In the genomic region with DNA sequence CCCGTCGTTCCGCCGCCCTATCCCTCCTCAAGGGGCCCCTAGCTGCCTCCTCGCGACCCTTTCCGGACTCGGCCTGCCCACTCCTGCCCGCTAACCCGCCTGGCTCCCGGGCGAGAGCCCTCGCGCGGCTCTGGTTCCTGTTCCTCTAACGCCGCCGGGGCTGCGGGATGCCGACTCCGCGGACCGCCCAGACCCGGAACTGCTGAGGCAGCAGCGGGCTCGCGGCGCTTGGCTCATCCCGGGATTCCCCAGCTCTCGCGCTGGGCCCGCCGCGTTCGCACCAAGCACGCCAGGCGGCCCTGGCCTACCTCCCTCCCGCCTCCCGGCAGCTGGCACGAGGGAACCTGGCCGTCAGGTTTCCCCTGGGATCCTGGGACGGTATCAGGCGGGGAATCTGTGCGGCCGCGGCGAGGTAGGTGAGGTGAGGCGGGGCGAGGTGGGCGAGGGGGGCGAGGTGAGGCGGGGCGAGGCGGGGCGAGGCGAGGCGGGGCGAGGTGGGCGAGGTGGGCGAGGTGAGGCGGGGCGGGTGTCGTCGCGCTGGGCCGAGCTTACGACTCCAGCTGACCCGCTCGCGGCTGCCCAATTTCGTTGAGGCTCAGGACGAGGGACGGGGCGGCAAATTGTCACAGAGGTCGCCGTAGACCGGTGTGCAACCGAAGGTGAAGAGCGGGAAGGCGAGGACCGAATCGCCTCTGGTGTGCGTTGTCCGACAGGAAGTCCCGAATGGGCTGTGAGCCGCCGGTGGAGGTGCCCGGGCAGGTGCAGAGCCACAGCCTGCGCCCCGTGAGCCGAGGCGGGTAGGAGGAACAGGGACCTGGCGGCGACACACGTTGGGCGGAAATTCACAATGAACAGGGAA, we compare ENCODE assay signal across 8 cellular contexts. TPM values are rescaled to one million over a fixed set of nuclear protein-coding genes. Genes with fewer than 3 reads are reported as not detected.
DNase-seq lines count a peak whose midpoint lies in the region; ATAC-seq and TF ChIP-seq lines count a peak whose summit lies in the region.

CCDC122 (minus strand) TSS at position 418 of the 859 bp plus-strand sequence. CDS start 10,364 bp downstream, outside the sequence.
LACC1 (plus strand) TSS at position 582 of the 859 bp plus-strand sequence. CDS start 1,082 bp downstream, outside the sequence.

- peak within 1 kb of the TSS; percentile 79 to 100 (median 90) for H3K27ac Mint-ChIP-seq in CD8-positive, alpha-beta memory T cell

- H3K4me3 Mint-ChIP-seq in CD8-positive, alpha-beta memory T cell = peak within 1 kb of the TSS; percentile 86 to 98 (median 91)

- CTCF ChIA-PET in CD8-positive, alpha-beta memory T cell (lab: Charles Lee) = interaction anchor here (1.7 to 2.0 kb wide), 2 partner anchors 29 to 557 kb away, joined by 5 read pairs; no protein-coding TSS in a partner anchor
- CTCF ChIA-PET in RWPE1 (lab: Yijun Ruan, JAX) = interaction anchor here (0.6 to 0.7 kb wide), 3 partner anchors 37 to 1659 kb away, joined by 3 to 5 read pairs (median 4); no protein-coding TSS in a partner anchor

- no peaks in the 10 kb centered on the region for H3K9me3 ChIP-seq in CD8-positive, alpha-beta memory T cell (ENCODE audit: low read length)
- H3K9me3 ChIP-seq in neuron (ENCODE audit: low read length) = no peaks in the 10 kb centered on the region
- no peaks in the 10 kb centered on the region for H3K9me3 ChIP-seq in subcutaneous abdominal adipose tissue (ENCODE audit: control insufficient read depth in 5 of 5, low read length in 5 of 5)

- peak; percentile 70 to 83 (median 72) for DNase-seq in CD8-positive, alpha-beta memory T cell
- DNase-seq in GM19240 (ENCODE audit: insufficient read length, low spot score) = peak; percentile 28
- peak; percentile 79 for DNase-seq in RWPE1 (ENCODE audit: low spot score)
- DNase-seq in activated gamma-delta T cell treated with anti-CD3 and anti-CD28 coated beads, Interleukin-2, amount 50 U/mL, for 16 hours (ENCODE audit: low read depth) = peak; percentile 68
- peak; percentile 69 to 74 for DNase-seq in foreskin keratinocyte

- H3K27me3 ChIP-seq in CD8-positive, alpha-beta memory T cell (ENCODE audit: insufficient read depth, low read length, poor library complexity, severe bottlenecking) = no peaks in the 10 kb centered on the region
- H3K27me3 ChIP-seq in foreskin keratinocyte = no peaks in the 10 kb centered on the region
- peaks cover 3% of the 10 kb centered on the region for H3K27me3 ChIP-seq in neuron (ENCODE audit: insufficient read depth, low read length)
- H3K27me3 ChIP-seq in subcutaneous abdominal adipose tissue (ENCODE audit: control insufficient read depth in 5 of 5, insufficient read depth in 4 of 5, low read length in 5 of 5) = no peaks in the 10 kb centered on the region

- TF ChIP-seq CTCF in RWPE1 (conservative IDR thresholded peaks at IDR 0.05; ENCODE audit: low read depth) = no peak
- no peak for TF ChIP-seq CTCF in foreskin keratinocyte (conservative IDR thresholded peaks at IDR 0.05)

- peak; percentile 80 for ATAC-seq in HG03442 (IDR thresholded peaks at IDR 0.05; ENCODE audit: unreplicated experiment)
- peak; percentile 95 for ATAC-seq in foreskin keratinocyte

- peak within 1 kb of the TSS; percentile 13 for H3K27ac ChIP-seq in CD8-positive, alpha-beta memory T cell (ENCODE audit: low read depth, low read length)
- H3K27ac ChIP-seq in RWPE1 (peak within 1 kb of the TSS; percentile 82), foreskin keratinocyte (peak within 1 kb of the TSS; percentile 91), subcutaneous abdominal adipose tissue (ENCODE audit: low read depth, low read length) (peak within 1 kb of the TSS; percentile 90)

- H3K36me3 ChIP-seq in CD8-positive, alpha-beta memory T cell (ENCODE audit: insufficient read depth, low read length) = no peaks in the 10 kb centered on the region
- H3K36me3 ChIP-seq in neuron (ENCODE audit: insufficient read depth, low read length) (no peaks in the 10 kb centered on the region), subcutaneous abdominal adipose tissue (ENCODE audit: control insufficient read depth in 5 of 5, insufficient read depth in 5 of 5, low read length in 5 of 5) (no peaks in the 10 kb centered on the region)

- H3K36me3 Mint-ChIP-seq in CD8-positive, alpha-beta memory T cell = peaks cover 0 to 3% (median 0%) of the 10 kb centered on the region in 3 donors

- H3K4me1 ChIP-seq in CD8-positive, alpha-beta memory T cell (ENCODE audit: insufficient read depth, low read length) = peaks cover 14% of the 10 kb centered on the region
- peaks cover 14% of the 10 kb centered on the region for H3K4me1 ChIP-seq in foreskin keratinocyte
- H3K4me1 ChIP-seq in neuron (ENCODE audit: insufficient read depth, low read length) = no peaks in the 10 kb centered on the region
- peaks cover 0 to 30% (median 23%) of the 10 kb centered on the region in 5 donors for H3K4me1 ChIP-seq in subcutaneous abdominal adipose tissue (ENCODE audit: control insufficient read depth in 5 of 5, insufficient read depth in 5 of 5, low read length in 5 of 5)

- peaks cover 0 to 8% of the 10 kb centered on the region in 2 donors for H3K27me3 Mint-ChIP-seq in CD8-positive, alpha-beta memory T cell

- H3K4me1 Mint-ChIP-seq in CD8-positive, alpha-beta memory T cell = peaks cover 12 to 36% (median 25%) of the 10 kb centered on the region in 3 donors

- no peaks in the 10 kb centered on the region for H3K9me3 Mint-ChIP-seq in CD8-positive, alpha-beta memory T cell

- H2AFZ ChIP-seq in neuron (ENCODE audit: low read depth, low read length) = peak within 1 kb of the TSS; percentile 89

- H3K9ac ChIP-seq in subcutaneous abdominal adipose tissue (ENCODE audit: low read length in 5 of 5) = peak within 1 kb of the TSS; percentile 20 to 95 (median 91)

- POLR2A ChIA-PET in CD8-positive, alpha-beta memory T cell (lab: Charles Lee) = interaction anchor here (1.2 kb wide), 1 partner anchor 1038 kb away, joined by 3 read pairs; no protein-coding TSS in a partner anchor
- POLR2A ChIA-PET in RWPE1 (lab: Yijun Ruan, JAX; ENCODE audit: low non-redundant PET) = no interaction called here

- H3K4me3 ChIP-seq in CD8-positive, alpha-beta memory T cell (ENCODE audit: low read length) = peak within 1 kb of the TSS; percentile 61
- H3K4me3 ChIP-seq in neuron (ENCODE audit: low read length) = peak within 1 kb of the TSS; percentile 74
- peak within 1 kb of the TSS; percentile 65 to 88 (median 73) for H3K4me3 ChIP-seq in subcutaneous abdominal adipose tissue (ENCODE audit: low read depth in 1 of 5, low read length in 5 of 5)

RNA-seq across cellular contexts. Expression of gene CCDC122, which starts in this region (rescaled TPM):
- total RNA-seq in CD8-positive, alpha-beta memory T cell = 1 to 10 TPM; 2.4 to 3.7 TPM
- polyA plus RNA-seq in CD8-positive, alpha-beta memory T cell = 1.1 TPM
- 9.2 and 11.6 TPM in 2 replicates for total RNA-seq in foreskin keratinocyte
- 3.5 and 4.0 TPM in 2 replicates for polyA plus RNA-seq in foreskin keratinocyte

RNA-seq across cellular contexts. Expression of gene LACC1, which starts in this region (rescaled TPM):
- 1 to 10 TPM; 4.6 to 7.0 TPM for total RNA-seq in CD8-positive, alpha-beta memory T cell
- polyA plus RNA-seq in CD8-positive, alpha-beta memory T cell = 1.7 TPM
- 6.7 and 8.3 TPM in 2 replicates for total RNA-seq in foreskin keratinocyte
- polyA plus RNA-seq in foreskin keratinocyte = 2.2 and 2.5 TPM in 2 replicates

Comparison
In these comparisons a context has a peak if more than half of its experiments do, and no peak if none do; other contexts are left out.
1. Peak in every context shown above with its lines: DNase-seq, ATAC-seq, H3K4me3 ChIP-seq and H3K27ac ChIP-seq.
2. DNase-seq: peak in every context shown above with its lines; median percentile 79 in RWPE1; 72 in CD8-positive, alpha-beta memory T cell; 72 in foreskin keratinocyte; 68 in activated gamma-delta T cell treated with anti-CD3 and anti-CD28 coated beads, Interleukin-2, amount 50 U/mL, for 16 hours; 28 in GM19240.
3. H3K27ac ChIP-seq: peak in every context shown above with its lines; median percentile 91 in foreskin keratinocyte; 90 in subcutaneous abdominal adipose tissue; 82 in RWPE1; 13 in CD8-positive, alpha-beta memory T cell.